In the genomic region with DNA sequence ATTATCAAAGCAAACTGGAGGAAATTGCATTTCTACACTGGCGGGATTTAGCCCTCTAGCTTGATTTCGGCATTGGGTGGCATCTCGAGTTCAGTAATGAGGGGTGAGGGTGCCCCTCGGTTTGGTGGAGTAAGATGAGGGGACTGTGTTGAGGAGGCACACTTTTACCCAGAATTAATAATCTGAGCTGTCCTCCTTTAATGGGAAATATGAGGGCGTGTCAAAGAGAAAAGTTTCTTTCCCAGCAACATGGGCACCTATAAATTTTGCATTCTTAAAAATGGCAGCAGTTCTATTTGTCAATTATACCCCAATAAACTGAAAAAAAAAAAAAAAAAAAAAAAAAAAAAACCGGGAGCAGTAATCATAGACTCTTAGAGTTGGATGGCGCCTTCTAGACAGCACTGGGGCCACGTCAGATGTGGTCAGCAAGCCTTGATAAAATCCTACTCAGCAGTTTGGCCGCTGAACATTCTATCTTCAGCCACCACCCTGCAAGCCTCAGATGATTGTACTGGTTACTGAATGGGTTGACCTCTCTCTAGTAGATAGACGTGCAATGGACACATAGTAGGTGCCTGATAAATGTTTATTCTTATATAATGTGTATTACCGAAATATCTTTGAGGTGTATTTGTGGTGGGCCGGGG, we compare ENCODE assay signal across 8 cellular contexts. TPM values are rescaled to one million over a fixed set of nuclear protein-coding genes. Genes with fewer than 3 reads are reported as not detected.
DNase-seq lines count a peak whose midpoint lies in the region; ATAC-seq, FAIRE-seq and TF ChIP-seq lines count a peak whose summit lies in the region.

No MANE protein-coding gene starts in this region.

- H3K27me3 ChIP-seq in astrocyte (ENCODE audit: insufficient read depth, low read length) (no peaks in the 10 kb centered on the region), kidney epithelial cell (ENCODE audit: control insufficient read depth, insufficient read depth, low read length) (no peaks in the 10 kb centered on the region), subcutaneous abdominal adipose tissue (ENCODE audit: control insufficient read depth in 5 of 5, insufficient read depth in 4 of 5, low read length in 5 of 5) (no peaks in the 10 kb centered on the region)

- H3K27ac Mint-ChIP-seq in astrocyte (ENCODE audit: unreplicated experiment) = peak overlapping the region; percentile 41

- intact Hi-C loops in Right ventricle myocardium inferior (cut with DNase I) (no loop called here), cardiac septum (cut with DNase I) (no loop called here)

- H3K9me3 Mint-ChIP-seq in astrocyte (ENCODE audit: unreplicated experiment) = no peaks in the 10 kb centered on the region

- peaks cover 8% of the 10 kb centered on the region for H3K36me3 Mint-ChIP-seq in astrocyte (ENCODE audit: low read depth, unreplicated experiment)

- peak overlapping the region; percentile 99 for H3K4me3 Mint-ChIP-seq in astrocyte (ENCODE audit: unreplicated experiment)

- TF ChIP-seq CTCF in astrocyte (IDR thresholded peaks at IDR 0.05; ENCODE audit: insufficient read depth, low read depth, low read length) (no peak), kidney epithelial cell (IDR thresholded peaks at IDR 0.05; ENCODE audit: insufficient read depth, low read length, poor library complexity, severe bottlenecking) (no peak)

- H3K4me1 ChIP-seq in astrocyte (ENCODE audit: insufficient read depth, low read length) = peaks cover 31% of the 10 kb centered on the region
- H3K4me1 ChIP-seq in subcutaneous abdominal adipose tissue (ENCODE audit: control insufficient read depth in 5 of 5, insufficient read depth in 5 of 5, low read length in 5 of 5) = peaks cover 4 to 48% (median 34%) of the 10 kb centered on the region in 5 donors

- peak overlapping the region; percentile 86 for H3K27ac ChIP-seq in astrocyte (ENCODE audit: low read depth, low read length)
- H3K27ac ChIP-seq in subcutaneous abdominal adipose tissue (ENCODE audit: low read depth, low read length) = peak overlapping the region; percentile 81

- H3K79me2 ChIP-seq in astrocyte (ENCODE audit: insufficient read depth, low read length) = peaks cover 54% of the 10 kb centered on the region

- ATAC-seq in Right ventricle myocardium inferior = peak; percentile 56

- peak overlapping the region; percentile 99 for H3K4me2 ChIP-seq in astrocyte (ENCODE audit: low read length)

- no peak for FAIRE-seq in astrocyte (lab: Jason Lieb, UNC)

- peak overlapping the region; percentile 81 for H2AFZ ChIP-seq in astrocyte (ENCODE audit: low read depth, low read length)

- peak overlapping the region; percentile 98 for H3K9ac ChIP-seq in astrocyte (ENCODE audit: low read length)
- H3K9ac ChIP-seq in subcutaneous abdominal adipose tissue (ENCODE audit: low read length in 5 of 5) = peak overlapping the region; percentile 88 to 96 (median 93)

- peaks cover 19% of the 10 kb centered on the region for H4K20me1 ChIP-seq in astrocyte (ENCODE audit: insufficient read depth, low read length)

- H3K9me3 ChIP-seq in astrocyte (ENCODE audit: insufficient read depth, low read depth, low read length) = no peaks in the 10 kb centered on the region
- no peaks in the 10 kb centered on the region for H3K9me3 ChIP-seq in subcutaneous abdominal adipose tissue (ENCODE audit: control insufficient read depth in 5 of 5, low read length in 5 of 5)

- H3K4me3 ChIP-seq in astrocyte (ENCODE audit: insufficient read depth, low read depth, low read length) (peak overlapping the region; percentile 100), kidney epithelial cell (ENCODE audit: low read depth, low read length) (peak overlapping the region; percentile 73), subcutaneous abdominal adipose tissue (ENCODE audit: low read depth in 1 of 5, low read length in 5 of 5) (peak overlapping the region; percentile 89 to 97 (median 93))

- H3K27me3 Mint-ChIP-seq in astrocyte (ENCODE audit: low read depth, unreplicated experiment) = no peaks in the 10 kb centered on the region

- H3K36me3 ChIP-seq in astrocyte (ENCODE audit: insufficient read depth, low read length) (no peaks in the 10 kb centered on the region), kidney epithelial cell (ENCODE audit: control insufficient read depth, insufficient read depth, low read length) (no peaks in the 10 kb centered on the region), subcutaneous abdominal adipose tissue (ENCODE audit: control insufficient read depth in 5 of 5, insufficient read depth in 5 of 5, low read length in 5 of 5) (peaks cover 0 to 2% (median 0%) of the 10 kb centered on the region in 5 donors)

- peaks cover 37% of the 10 kb centered on the region for H3K4me1 Mint-ChIP-seq in astrocyte (ENCODE audit: low read depth, unreplicated experiment)

- DNase-seq in Right ventricle myocardium inferior (ENCODE audit: missing footprints) (peak; percentile 68), cardiac septum (ENCODE audit: low spot score) (no peak), astrocyte (ENCODE audit: low read depth) (peak; percentile 77), kidney epithelial cell (ENCODE audit: low read depth) (no peak), SHP77 treated with DMSO at 0.1 percent for 48 hours (lab: John Stamatoyannopoulos, UW) (no peak), UCSD-AML1 (lab: John Stamatoyannopoulos, UW; ENCODE audit: unreplicated experiment) (no peak), NCI-H526 (lab: John Stamatoyannopoulos, UW) (no peak)

RNA-seq across cellular contexts. Expression of gene PAPSS2, which starts 0.9 kb away (rescaled TPM):
- total RNA-seq in Right ventricle myocardium inferior = 11.1 TPM
- 4.6 TPM for total RNA-seq in cardiac septum
- total RNA-seq in astrocyte = 48.6 and 58.5 TPM in 2 replicates
- total RNA-seq in kidney epithelial cell = 11.4 TPM in 2 replicates

Comparison
In these comparisons a context has a peak if more than half of its experiments do, and no peak if none do; other contexts are left out.
1. DNase-seq: peak in Right ventricle myocardium inferior (single experiment) and astrocyte (single experiment); none in cardiac septum (single experiment), kidney epithelial cell (single experiment), SHP77 treated with DMSO at 0.1 percent for 48 hours (single experiment), UCSD-AML1 (single experiment) and NCI-H526 (0 of 2).
2. Peak in every context shown above with its lines, with median percentiles within 50 percentile points of each other: H3K4me3 ChIP-seq.